17 cellular contexts compared by ENCODE assay signal in genomic region chr10:124119216-124119615, GRCh38. TPM values are rescaled to one million over a fixed set of nuclear protein-coding genes. Genes with fewer than 3 reads are reported as not detected.
DNase-seq lines count a peak whose midpoint lies in the region; ATAC-seq, FAIRE-seq and TF ChIP-seq lines count a peak whose summit lies in the region.
"Had no signal": no experiment of that assay in that cellular context is flagged by ENCODE, and none has a peak within 500 bp of the region (broad histone marks: within the 10 kb centered on the region; RNA-seq: fewer than 3 reads in every experiment).

No MANE protein-coding gene starts in this region.

- H3K9me1 ChIP-seq in endothelial cell of umbilical vein (replicated peaks; ENCODE audit: control insufficient read depth, extremely low read depth, insufficient read depth, low read length), result no peaks in the 10 kb centered on the region

- peaks cover 70 to 94% (median 80%) of the 10 kb centered on the region in 10 experiments for H3K4me1 ChIP-seq in BLaER1 treated with 17β-estradiol and CSF1 and Interleukin-3, amounts not matched to agents 10 nM and 100 nM
- H3K4me1 ChIP-seq in endothelial cell of umbilical vein (ENCODE audit: control insufficient read depth, extremely low read depth, insufficient read depth, low read length) (peaks cover 21% of the 10 kb centered on the region), mesodermal cell (ENCODE audit: control insufficient read depth, insufficient read depth, low read length, poor library complexity, severe bottlenecking) (no peaks in the 10 kb centered on the region), stomach (peaks cover 0 to 9% (median 8%) of the 10 kb centered on the region in 4 donors), GM23248 (ENCODE audit: insufficient read depth) (no peaks in the 10 kb centered on the region)

- intact Hi-C loops in endothelial cell of umbilical vein (cut with micrococcal nuclease) (loop anchor here (1.0 kb wide), 1 partner anchor 13 kb away; no protein-coding TSS in a partner anchor), stomach (cut with DNase I; ENCODE audit: low total_unique reads) (no loop called here)

- H3K4me3 ChIP-seq in BLaER1 treated with 17β-estradiol and CSF1 and Interleukin-3, amounts not matched to agents 10 nM and 100 nM, result peak overlapping the region in 3 of 10 experiments; percentile 1 to 14 (median 1); a peak in 2 of 20 replicates
- H3K4me3 ChIP-seq in endothelial cell of umbilical vein (replicated peaks in 1 of 3; ENCODE audit: insufficient read depth in 1 of 3, low read depth in 1 of 3, low read length in 3 of 3), result no peak overlapping the region
- H3K4me3 ChIP-seq in mesodermal cell (ENCODE audit: extremely low read depth, insufficient read depth, low read length, poor library complexity, severe bottlenecking), result no peak overlapping the region
- H3K4me3 ChIP-seq in stomach, result no peak overlapping the region
- H3K4me3 ChIP-seq in GM23248, result no peak overlapping the region
- H3K4me3 ChIP-seq: PC-9 had no signal

- H3K4me3 Mint-ChIP-seq in activated T-cell treated with anti-CD3 and anti-CD28 coated beads, Interleukin-2, amount 50 U/mL, for 4 hours, result no peak overlapping the region
- H3K4me3 Mint-ChIP-seq: HFFc6 had no signal

- H3F3A ChIP-seq in GM23248 (ENCODE audit: insufficient read depth), result no peaks in the 10 kb centered on the region

- H3K9me3 ChIP-seq in BLaER1 treated with 17β-estradiol and CSF1 and Interleukin-3, amounts not matched to agents 10 nM and 100 nM (replicated peaks in 1 of 11), result no peaks in the 10 kb centered on the region
- no peaks in the 10 kb centered on the region for H3K9me3 ChIP-seq in endothelial cell of umbilical vein (replicated peaks; ENCODE audit: control insufficient read depth, insufficient read depth, low read length)
- H3K9me3 ChIP-seq in mesodermal cell (ENCODE audit: control insufficient read depth, low read length), result no peaks in the 10 kb centered on the region
- no peaks in the 10 kb centered on the region for H3K9me3 ChIP-seq in stomach
- H3K9me3 ChIP-seq in GM23248 (ENCODE audit: low read depth), result no peaks in the 10 kb centered on the region

- TF ChIP-seq CTCF in endothelial cell of umbilical vein (IDR thresholded peaks at IDR 0.05; ENCODE audit: extremely low read depth in 1 of 2, insufficient read depth in 1 of 2, low read depth in 1 of 2, low read length in 2 of 2) (no peak), stomach (IDR thresholded peaks at IDR 0.05) (no peak)

- H2AFZ ChIP-seq in endothelial cell of umbilical vein (ENCODE audit: low read depth, low read length) (no peak overlapping the region), GM23248 (no peak overlapping the region)
- H2AFZ ChIP-seq: PC-9 had no signal

- no peaks in the 10 kb centered on the region for H3K36me3 ChIP-seq in BLaER1 treated with 17β-estradiol and CSF1 and Interleukin-3, amounts not matched to agents 10 nM and 100 nM
- no peaks in the 10 kb centered on the region for H3K36me3 ChIP-seq in endothelial cell of umbilical vein (ENCODE audit: control insufficient read depth in 2 of 2, extremely low read depth in 1 of 2, insufficient read depth in 2 of 2, low read length in 2 of 2)
- H3K36me3 ChIP-seq in mesodermal cell (ENCODE audit: control insufficient read depth, insufficient read depth, low read length), result no peaks in the 10 kb centered on the region
- no peaks in the 10 kb centered on the region for H3K36me3 ChIP-seq in stomach
- no peaks in the 10 kb centered on the region for H3K36me3 ChIP-seq in GM23248 (ENCODE audit: low read depth)

- no peaks in the 10 kb centered on the region for H3K9me2 ChIP-seq in GM23248 (ENCODE audit: insufficient read depth)

- no peak for ATAC-seq in activated T-cell treated with anti-CD3 and anti-CD28 coated beads, Interleukin-2, amount 50 U/mL, for 4 hours
- ATAC-seq in HG02981 (IDR thresholded peaks at IDR 0.05; ENCODE audit: unreplicated experiment), result no peak
- ATAC-seq: HepG2 had no signal

- CTCF ChIA-PET in endothelial cell of umbilical vein (lab: Charles Lee), result interaction anchor here (0.7 to 2.1 kb wide), 7 partner anchors 14 to 270 kb away, joined by 3 to 8 read pairs (median 4); no protein-coding TSS in a partner anchor

- POLR2A ChIA-PET in endothelial cell of umbilical vein (lab: Charles Lee), result interaction anchor here (0.7 to 1.5 kb wide), 2 partner anchors 13 to 36 kb away, joined by 3 to 7 read pairs; no protein-coding TSS in a partner anchor

- in situ Hi-C loops in GM23248 (cut with MboI), result no loop called here

- no peaks in the 10 kb centered on the region for H3K79me2 ChIP-seq in endothelial cell of umbilical vein (ENCODE audit: control insufficient read depth, insufficient read depth, low read length)
- no peaks in the 10 kb centered on the region for H3K79me2 ChIP-seq in GM23248 (ENCODE audit: insufficient read depth)

- TF ChIP-seq POLR2A in endothelial cell of umbilical vein (IDR thresholded peaks at IDR 0.05; ENCODE audit: low read depth, low read length) (no peak), stomach (IDR thresholded peaks at IDR 0.05) (no peak)

- FAIRE-seq in endothelial cell of umbilical vein (lab: Jason Lieb, UNC), result no peak
- FAIRE-seq: H54, HepG2 had no signal

- 81 to 92% methylated on average over 2 to 4 of the region's 4 CpGs for WGBS in mesodermal cell (ENCODE audit: insufficient coverage in 2 of 2), 2 experiments
- WGBS in stomach, 5 donors, result 68 to 89% (median 79%) methylated on average over 3 to 4 of the region's 4 CpGs
- WGBS in GM23248 (ENCODE audit: low coverage in 1 of 2, low lambda C conversion rate in 2 of 2, missing lambda C conversion rate in 2 of 2), 2 experiments, result 27 to 33% methylated on average over 4 of the region's 4 CpGs

- TF ChIP-seq EP300 in stomach (IDR thresholded peaks at IDR 0.05), result no peak

- peak overlapping the region; percentile 28 to 78 (median 70); a peak in 19 of 22 replicates for H3K9ac ChIP-seq in BLaER1 treated with 17β-estradiol and CSF1 and Interleukin-3, amounts not matched to agents 10 nM and 100 nM
- H3K9ac ChIP-seq in endothelial cell of umbilical vein (replicated peaks; ENCODE audit: extremely low read depth, insufficient read depth, low read length) (peak overlapping the region; percentile 17), GM23248 (no peak overlapping the region)

- H3K27me3 ChIP-seq in BLaER1 treated with 17β-estradiol and CSF1 and Interleukin-3, amounts not matched to agents 10 nM and 100 nM, result no peaks in the 10 kb centered on the region
- H3K27me3 ChIP-seq in endothelial cell of umbilical vein (ENCODE audit: control insufficient read depth in 2 of 2, insufficient read depth in 2 of 2, low read length in 2 of 2), result no peaks in the 10 kb centered on the region
- H3K27me3 ChIP-seq in stomach, result no peaks in the 10 kb centered on the region
- H3K27me3 ChIP-seq in GM23248 (replicated peaks; ENCODE audit: insufficient read depth), result no peaks in the 10 kb centered on the region

- no peaks in the 10 kb centered on the region for H3K4me1 Mint-ChIP-seq in activated T-cell treated with anti-CD3 and anti-CD28 coated beads, Interleukin-2, amount 50 U/mL, for 4 hours (ENCODE audit: low read depth)

- no peaks in the 10 kb centered on the region for H4K20me1 ChIP-seq in BLaER1 treated with 17β-estradiol and CSF1 and Interleukin-3, amounts not matched to agents 10 nM and 100 nM
- H4K20me1 ChIP-seq in endothelial cell of umbilical vein (replicated peaks; ENCODE audit: control insufficient read depth, extremely low read depth, insufficient read depth, low read length), result no peaks in the 10 kb centered on the region
- no peaks in the 10 kb centered on the region for H4K20me1 ChIP-seq in GM23248 (ENCODE audit: insufficient read depth)

- H3K27me3 Mint-ChIP-seq in activated T-cell treated with anti-CD3 and anti-CD28 coated beads, Interleukin-2, amount 50 U/mL, for 4 hours (ENCODE audit: low read depth), result no peaks in the 10 kb centered on the region

- dilution Hi-C loops in endothelial cell of umbilical vein (cut with MboI; ENCODE audit: extremely low pct_ligation_motif_present, low sequenced_read_pairs), result no loop called here

- DNase-seq in endothelial cell of umbilical vein (ENCODE audit: low read depth, low spot score) (no peak), stomach (no peak), H4 (ENCODE audit: low spot score) (no peak), GM23248 (no peak)
- no peak for DNase-seq in activated T-cell treated with anti-CD3 and anti-CD28 coated beads, Interleukin-2, amount 50 U/mL, for 4 hours
- DNase-seq: COR-L47, DMS153, HFFc6, NCI-H1436, NCI-H2081, NCI-H748 treated with DMSO at 0.1 percent for 48 hours, PC-9 had no signal

- H3K36me3 Mint-ChIP-seq in activated T-cell treated with anti-CD3 and anti-CD28 coated beads, Interleukin-2, amount 50 U/mL, for 4 hours (ENCODE audit: insufficient read depth), result no peaks in the 10 kb centered on the region

- peak overlapping the region; percentile 80 to 93 (median 89) for H3K4me2 ChIP-seq in BLaER1 treated with 17β-estradiol and CSF1 and Interleukin-3, amounts not matched to agents 10 nM and 100 nM
- H3K4me2 ChIP-seq in endothelial cell of umbilical vein (ENCODE audit: insufficient read depth, low read length) (no peak overlapping the region), GM23248 (ENCODE audit: unreplicated experiment) (no peak overlapping the region)
- H3K4me2 ChIP-seq: PC-9 had no signal

- BruUV-seq in endothelial cell of umbilical vein (replicated peaks; lab: Mats Ljungman, UMichigan), result no TSS peak

- no peaks in the 10 kb centered on the region for H3K9me3 Mint-ChIP-seq in activated T-cell treated with anti-CD3 and anti-CD28 coated beads, Interleukin-2, amount 50 U/mL, for 4 hours
- H3K9me3 Mint-ChIP-seq: HFFc6 had no signal

- H3K27ac ChIP-seq in BLaER1 treated with 17β-estradiol and CSF1 and Interleukin-3, amounts not matched to agents 10 nM and 100 nM, result peak overlapping the region; percentile 50 to 93 (median 88); a peak in 21 of 22 replicates
- H3K27ac ChIP-seq in endothelial cell of umbilical vein (ENCODE audit: insufficient read depth, low read depth, low read length) (peak overlapping the region; percentile 87), mesodermal cell (ENCODE audit: low read depth, low read length, severe bottlenecking) (peak overlapping the region; percentile 60), stomach (peak overlapping the region in 3 of 5 donors; percentile 4 to 54 (median 30)), GM23248 (no peak overlapping the region)
- H3K27ac ChIP-seq: PC-9 had no signal

RNA-seq across cellular contexts. Expression of gene CHST15, which starts 25.8 kb away (rescaled TPM):
- total RNA-seq in endothelial cell of umbilical vein, result 23.1 and 29.2 TPM in 2 replicates
- polyA plus RNA-seq in endothelial cell of umbilical vein, result 21.8 and 23.1 TPM in 2 replicates
- 14.3 and 15.2 TPM in 2 replicates for polyA plus RNA-seq in endothelial cell of umbilical vein (2011; cell fraction: cytosol; rRNA removed)
- polyA plus RNA-seq in endothelial cell of umbilical vein (2011; cell fraction: nucleus; rRNA removed), result 29.3 and 31.5 TPM in 2 replicates
- polyA plus RNA-seq in endothelial cell of umbilical vein (2012), result 3.8 and 6.1 TPM in 2 replicates
- polyA minus RNA-seq in endothelial cell of umbilical vein, result 41.4 and 50.1 TPM in 2 replicates
- polyA minus RNA-seq in endothelial cell of umbilical vein (2011; cell fraction: cytosol; rRNA and poly(A)+ RNA removed), result 4.9 TPM
- polyA minus RNA-seq in endothelial cell of umbilical vein (2011; cell fraction: nucleus; rRNA and poly(A)+ RNA removed), result 25.5 and 33.0 TPM in 2 replicates
- polyA plus RNA-seq in mesodermal cell (2013, experiment 1 of 2), result 8.3 TPM
- 5.8 TPM for polyA plus RNA-seq in mesodermal cell (2013, experiment 2 of 2)
- 10 to 100 TPM in 4 of 5 donors, 1 to 10 TPM in 1; 2.6 to 30.4 (median 22.8) TPM for total RNA-seq in stomach
- 1 to 10 TPM; 5.2 to 7.3 (median 5.7) TPM for polyA plus RNA-seq in stomach
- under 1 TPM; 0.08 to 0.29 (median 0.11) TPM for total RNA-seq in activated T-cell treated with anti-CD3 and anti-CD28 coated beads, Interleukin-2, amount 50 U/mL, for 4 hours
- 4.0 and 6.8 TPM in 2 replicates for total RNA-seq in H4 (2014; rRNA removed; shearing (Covaris generic))
- 0.11 and 0.25 TPM in 2 replicates for total RNA-seq in GM23248 (2014; rRNA removed; shearing (Covaris generic))
- polyA plus RNA-seq in GM23248 (2016; fragmentation: Nextera tagmentation; extraction: Ambion mirVana), result 0.06 and 0.34 TPM in 2 replicates

Comparison
In these comparisons a context has a peak if more than half of its experiments do, and no peak if none do; other contexts are left out.
1. H3K4me2 ChIP-seq: peak in BLaER1 treated with 17β-estradiol and CSF1 and Interleukin-3, amounts not matched to agents 10 nM and 100 nM (11 of 11); none in endothelial cell of umbilical vein (single experiment) and GM23248 (single experiment).